ENCODE assay signal across 16 cellular contexts in genomic region chr5:102975040-102975439, GRCh38.
DNase-seq lines count a peak whose midpoint lies in the region; ATAC-seq and TF ChIP-seq lines count a peak whose summit lies in the region.
"Had no signal": no experiment of that assay in that cellular context is flagged by ENCODE, and none has a peak within 500 bp of the region (broad histone marks: within the 10 kb centered on the region; RNA-seq: fewer than 3 reads in every experiment).

No MANE protein-coding gene starts in this region.

- no peaks in the 10 kb centered on the region for H3K36me3 Mint-ChIP-seq in naive thymus-derived CD8-positive, alpha-beta T cell
- H3K36me3 Mint-ChIP-seq in activated CD4-positive, alpha-beta T cell treated with anti-CD3 and anti-CD28 coated beads for 36 hours (ENCODE audit: low read depth) = peaks cover 10% of the 10 kb centered on the region
- no peaks in the 10 kb centered on the region for H3K36me3 Mint-ChIP-seq in natural killer cell
- H3K36me3 Mint-ChIP-seq: activated CD8-positive, alpha-beta memory T cell treated with anti-CD3 and anti-CD28 coated beads, Interleukin-2, amount 10 ng/mL, durations not matched to agents 7 days and 5 days; memory B cell had no signal

- no peak overlapping the region for H3K27ac Mint-ChIP-seq in naive thymus-derived CD8-positive, alpha-beta T cell
- H3K27ac Mint-ChIP-seq in activated CD4-positive, alpha-beta T cell treated with anti-CD3 and anti-CD28 coated beads for 36 hours = no peak overlapping the region
- H3K27ac Mint-ChIP-seq in natural killer cell = no peak overlapping the region
- H3K27ac Mint-ChIP-seq: activated CD8-positive, alpha-beta memory T cell treated with anti-CD3 and anti-CD28 coated beads, Interleukin-2, amount 10 ng/mL, durations not matched to agents 7 days and 5 days; memory B cell had no signal

- H3K9me3 Mint-ChIP-seq in naive thymus-derived CD8-positive, alpha-beta T cell = no peaks in the 10 kb centered on the region
- H3K9me3 Mint-ChIP-seq in activated CD4-positive, alpha-beta T cell treated with anti-CD3 and anti-CD28 coated beads for 36 hours (ENCODE audit: low read depth) = no peaks in the 10 kb centered on the region
- no peaks in the 10 kb centered on the region for H3K9me3 Mint-ChIP-seq in natural killer cell
- H3K9me3 Mint-ChIP-seq: memory B cell had no signal

- peak overlapping the region; percentile 79 for H3K27ac ChIP-seq in skeletal muscle tissue (ENCODE audit: low read depth, low read length)
- H3K27ac ChIP-seq: uterus had no signal

- H3K4me3 Mint-ChIP-seq in naive thymus-derived CD8-positive, alpha-beta T cell = no peak overlapping the region
- H3K4me3 Mint-ChIP-seq in activated CD4-positive, alpha-beta T cell treated with anti-CD3 and anti-CD28 coated beads for 36 hours = no peak overlapping the region
- H3K4me3 Mint-ChIP-seq in natural killer cell = no peak overlapping the region
- H3K4me3 Mint-ChIP-seq: activated CD8-positive, alpha-beta memory T cell treated with anti-CD3 and anti-CD28 coated beads, Interleukin-2, amount 10 ng/mL, durations not matched to agents 7 days and 5 days; memory B cell had no signal

- no peaks in the 10 kb centered on the region for H3K4me1 Mint-ChIP-seq in naive thymus-derived CD8-positive, alpha-beta T cell
- no peaks in the 10 kb centered on the region for H3K4me1 Mint-ChIP-seq in activated CD4-positive, alpha-beta T cell treated with anti-CD3 and anti-CD28 coated beads for 36 hours
- H3K4me1 Mint-ChIP-seq in natural killer cell = peaks cover 9 to 11% of the 10 kb centered on the region in 2 donors
- H3K4me1 Mint-ChIP-seq: activated CD8-positive, alpha-beta memory T cell treated with anti-CD3 and anti-CD28 coated beads, Interleukin-2, amount 10 ng/mL, durations not matched to agents 7 days and 5 days; memory B cell had no signal

- peaks cover 8 to 12% (median 11%) of the 10 kb centered on the region in 3 donors for H3K4me1 ChIP-seq in skeletal muscle tissue (ENCODE audit: control insufficient read depth in 3 of 3, insufficient read depth in 3 of 3, low read length in 3 of 3)
- H3K4me1 ChIP-seq: uterus had no signal

- H3K9me3 ChIP-seq in skeletal muscle tissue (ENCODE audit: control insufficient read depth in 3 of 3, low read length in 3 of 3) = no peaks in the 10 kb centered on the region
- H3K9me3 ChIP-seq: uterus had no signal

- ATAC-seq in naive thymus-derived CD8-positive, alpha-beta T cell = no peak
- ATAC-seq in activated CD4-positive, alpha-beta T cell treated with anti-CD3 and anti-CD28 coated beads for 36 hours = no peak
- ATAC-seq in natural killer cell = no peak
- ATAC-seq: activated CD8-positive, alpha-beta memory T cell treated with anti-CD3 and anti-CD28 coated beads, Interleukin-2, amount 10 ng/mL, durations not matched to agents 7 days and 5 days; sciatic nerve had no signal

- no peaks in the 10 kb centered on the region for H3K27me3 Mint-ChIP-seq in naive thymus-derived CD8-positive, alpha-beta T cell
- H3K27me3 Mint-ChIP-seq in activated CD4-positive, alpha-beta T cell treated with anti-CD3 and anti-CD28 coated beads for 36 hours = no peaks in the 10 kb centered on the region
- no peaks in the 10 kb centered on the region for H3K27me3 Mint-ChIP-seq in natural killer cell (ENCODE audit: low read depth in 2 of 2)
- H3K27me3 Mint-ChIP-seq: activated CD8-positive, alpha-beta memory T cell treated with anti-CD3 and anti-CD28 coated beads, Interleukin-2, amount 10 ng/mL, durations not matched to agents 7 days and 5 days; memory B cell had no signal

- CTCF ChIA-PET in activated CD4-positive, alpha-beta T cell treated with anti-CD3 and anti-CD28 coated beads for 36 hours (lab: Charles Lee) = no interaction called here

- peak; percentile 18 to 49 for DNase-seq in NCI-H2081 (lab: John Stamatoyannopoulos, UW)
- no peak for DNase-seq in NCI-H2081 treated with DMSO at 0.1 percent for 48 hours (lab: John Stamatoyannopoulos, UW)
- DNase-seq in NCI-H446 treated with DMSO at 0.1 percent for 48 hours (lab: John Stamatoyannopoulos, UW) = peak; percentile 79
- peak; percentile 73 to 75 for DNase-seq in dermis microvascular lymphatic vessel endothelial cell (ENCODE audit: low read depth in 2 of 2)
- no peak for DNase-seq in naive thymus-derived CD8-positive, alpha-beta T cell
- no peak for DNase-seq in activated CD4-positive, alpha-beta T cell treated with anti-CD3 and anti-CD28 coated beads for 36 hours
- DNase-seq in natural killer cell = no peak
- DNase-seq: 8988T; activated CD8-positive, alpha-beta memory T cell treated with anti-CD3 and anti-CD28 coated beads, Interleukin-2, amount 10 ng/mL, durations not matched to agents 7 days and 5 days; effector CD8-positive, alpha-beta T cell; MV-4-11; stimulated activated naive CD4-positive, alpha-beta T cell; uterus had no signal

- H3K27me3 ChIP-seq in skeletal muscle tissue (ENCODE audit: control insufficient read depth in 3 of 3, insufficient read depth in 3 of 3, low read length in 3 of 3) = no peaks in the 10 kb centered on the region
- H3K27me3 ChIP-seq: uterus had no signal

- POLR2A ChIA-PET in naive thymus-derived CD8-positive, alpha-beta T cell (lab: Charles Lee) = no interaction called here
- POLR2A ChIA-PET in activated CD4-positive, alpha-beta T cell treated with anti-CD3 and anti-CD28 coated beads for 36 hours (lab: Charles Lee) = interaction anchor here (0.5 kb wide), 1 partner anchor 998 kb away, joined by 3 read pairs; no protein-coding TSS in a partner anchor

- H3K4me3 ChIP-seq in skeletal muscle tissue (ENCODE audit: low read length in 3 of 3) = no peak overlapping the region
- H3K4me3 ChIP-seq: uterus had no signal

- H3K9ac ChIP-seq in skeletal muscle tissue (ENCODE audit: low read depth in 1 of 3, low read length in 3 of 3) = no peak overlapping the region

- no peak for TF ChIP-seq CTCF in natural killer cell (IDR thresholded peaks at IDR 0.05)

- intact Hi-C loops in activated CD4-positive, alpha-beta T cell treated with anti-CD3 and anti-CD28 coated beads for 36 hours (cut with DNase I, micrococcal nuclease) = loop anchor here in 1 of 2 experiments (10.0 kb wide), 1 partner anchor 290 kb away; no protein-coding TSS in a partner anchor
- intact Hi-C loops in natural killer cell (cut with micrococcal nuclease) = loop anchor here (10.0 kb wide), 1 partner anchor 110 kb away; no protein-coding TSS in a partner anchor

- H3K36me3 ChIP-seq in skeletal muscle tissue (ENCODE audit: control insufficient read depth in 3 of 3, insufficient read depth in 3 of 3, low read length in 3 of 3) = peaks cover 0 to 7% (median 2%) of the 10 kb centered on the region in 3 donors
- H3K36me3 ChIP-seq: uterus had no signal

Comparison
In these comparisons a context has a peak if more than half of its experiments do, and no peak if none do; other contexts are left out.
1. DNase-seq: peak in NCI-H2081 (2 of 2), NCI-H446 treated with DMSO at 0.1 percent for 48 hours (single experiment) and dermis microvascular lymphatic vessel endothelial cell (2 of 2); none in NCI-H2081 treated with DMSO at 0.1 percent for 48 hours (single experiment), naive thymus-derived CD8-positive, alpha-beta T cell (0 of 10), activated CD4-positive, alpha-beta T cell treated with anti-CD3 and anti-CD28 coated beads for 36 hours (single experiment) and natural killer cell (single experiment).